Comparison of ENCODE assay signal across 12 cellular contexts in genomic region chr11:129696309-129696989, GRCh38.
DNase-seq lines count a peak whose midpoint lies in the region; ATAC-seq and TF ChIP-seq lines count a peak whose summit lies in the region.
"Had no signal": no experiment of that assay in that cellular context is flagged by ENCODE, and none has a peak within 500 bp of the region (broad histone marks: within the 10 kb centered on the region; RNA-seq: fewer than 3 reads in every experiment).

No MANE protein-coding gene starts in this region.

- peak overlapping the region; percentile 83 for H3K4me2 ChIP-seq in BLaER1

- H4K20me1 ChIP-seq in BLaER1: no peaks in the 10 kb centered on the region

- no peak overlapping the region for H3K9ac ChIP-seq in BLaER1

- in situ Hi-C loops in GM13976 (cut with MboI; ENCODE audit: low sequenced_read_pairs, unreplicated experiment): no loop called here

- no peaks in the 10 kb centered on the region for H3K36me3 ChIP-seq in BLaER1
- H3K36me3 ChIP-seq: Peyer's patch had no signal

- H3K9me3 ChIP-seq in BLaER1: no peaks in the 10 kb centered on the region
- H3K9me3 ChIP-seq: Peyer's patch had no signal

- H3K27me3 Mint-ChIP-seq in central memory CD8-positive, alpha-beta T cell: peaks cover 64% of the 10 kb centered on the region
- H3K27me3 Mint-ChIP-seq in natural killer cell (ENCODE audit: low read depth in 2 of 2): peaks cover 12 to 17% of the 10 kb centered on the region in 2 donors
- H3K27me3 Mint-ChIP-seq: activated CD4-positive, alpha-beta memory T cell treated with anti-CD3 and anti-CD28 coated beads for 36 hours had no signal

- peak overlapping the region; percentile 67 for H3K4me3 ChIP-seq in BLaER1

- peaks cover 15% of the 10 kb centered on the region for H3K4me1 ChIP-seq in BLaER1

- no peak for TF ChIP-seq CTCF in GM13976 (IDR thresholded peaks at IDR 0.05; ENCODE audit: borderline replicate concordance, control extremely low read depth, extremely low read depth, insufficient read depth, missing control alignments)
- no peak for TF ChIP-seq CTCF in natural killer cell (IDR thresholded peaks at IDR 0.05)

- H3K27me3 ChIP-seq in BLaER1: no peaks in the 10 kb centered on the region
- H3K27me3 ChIP-seq: hepatocyte, Peyer's patch had no signal

- no peak overlapping the region for H3K27ac Mint-ChIP-seq in central memory CD8-positive, alpha-beta T cell (ENCODE audit: low read depth)
- H3K27ac Mint-ChIP-seq in natural killer cell: no peak overlapping the region
- H3K27ac Mint-ChIP-seq: activated CD4-positive, alpha-beta memory T cell treated with anti-CD3 and anti-CD28 coated beads for 36 hours had no signal

- no peaks in the 10 kb centered on the region for H3K36me3 Mint-ChIP-seq in central memory CD8-positive, alpha-beta T cell (ENCODE audit: insufficient read depth)
- no peaks in the 10 kb centered on the region for H3K36me3 Mint-ChIP-seq in natural killer cell
- H3K36me3 Mint-ChIP-seq: activated CD4-positive, alpha-beta memory T cell treated with anti-CD3 and anti-CD28 coated beads for 36 hours had no signal

- peak; percentile 12 for DNase-seq in GM13976 (ENCODE audit: low spot score)
- no peak for DNase-seq in central memory CD8-positive, alpha-beta T cell (ENCODE audit: low spot score in 2 of 2)
- no peak for DNase-seq in natural killer cell
- no peak for DNase-seq in NK-92 treated with Interleukin-12 subunit alpha and Interleukin-12 subunit beta, amount 100 ng/mL, for 24 hours (lab: John Stamatoyannopoulos, UW)
- DNase-seq: amniotic stem cell had no signal

- H3K27ac ChIP-seq in BLaER1: no peak overlapping the region
- H3K27ac ChIP-seq: hepatocyte had no signal

- intact Hi-C loops in natural killer cell (cut with micrococcal nuclease): loop anchor here (5.0 kb wide), 1 partner anchor 579 kb away; no protein-coding TSS in a partner anchor

- no peaks in the 10 kb centered on the region for H3K9me3 Mint-ChIP-seq in central memory CD8-positive, alpha-beta T cell
- H3K9me3 Mint-ChIP-seq in natural killer cell: no peaks in the 10 kb centered on the region
- H3K9me3 Mint-ChIP-seq: activated CD4-positive, alpha-beta memory T cell treated with anti-CD3 and anti-CD28 coated beads for 36 hours; activated T-helper 1 cell treated with anti-CD3 and anti-CD28 coated beads, Interleukin-12 subunit alpha, Interleukin-12 subunit beta, Interleukin-2, Interleukin-4 antibody, amounts not matched to agents 30 ng/mL and 10 ng/mL and 1 ng/mL, durations not matched to agents 14 hours and 24 hours and 36 hours had no signal

- ATAC-seq in central memory CD8-positive, alpha-beta T cell (replicated peaks; ENCODE audit: extremely low read depth, poor library complexity, severe bottlenecking): no peak
- no peak for ATAC-seq in natural killer cell
- ATAC-seq in GM18861 (IDR thresholded peaks at IDR 0.05; ENCODE audit: unreplicated experiment): no peak
- ATAC-seq in HG02759 (IDR thresholded peaks at IDR 0.05; ENCODE audit: unreplicated experiment): no peak

- H3K4me3 Mint-ChIP-seq in central memory CD8-positive, alpha-beta T cell: peak overlapping the region; percentile 75
- H3K4me3 Mint-ChIP-seq in natural killer cell: peak overlapping the region; percentile 65

- peaks cover 6% of the 10 kb centered on the region for H3K4me1 Mint-ChIP-seq in central memory CD8-positive, alpha-beta T cell
- peaks cover 4 to 5% of the 10 kb centered on the region in 2 donors for H3K4me1 Mint-ChIP-seq in natural killer cell
